In genomic region chr10:59895629-59896116, GRCh38 we compare ENCODE assay signal across 1 cellular context.
TF ChIP-seq lines count a peak whose summit lies in the region.

No MANE protein-coding gene starts in this region.

TF ChIP-seq in HepG2, 621 proteins besides CTCF, POLR2A, EP300 and RAD21 (continued from another document):
- TF ChIP-seq CERS6 (CRISPR knock-in tag; IDR thresholded peaks at IDR 0.05) = no peak
- peak; percentile 78; the same call in 1 of the 2 replicates for TF ChIP-seq ZFP36L1 (CRISPR knock-in tag; IDR thresholded peaks at IDR 0.05)
- 0 out of 2 replicates have a peak, but pooled peaks have one; percentile 47 for TF ChIP-seq RCOR2 (CRISPR knock-in tag; IDR thresholded peaks at IDR 0.05)
- TF ChIP-seq ZNF780A (CRISPR knock-in tag; IDR thresholded peaks at IDR 0.05) = no peak
- TF ChIP-seq ZNF12 (CRISPR knock-in tag; IDR thresholded peaks at IDR 0.05) = 0 out of 2 replicates have a peak, but pooled peaks have one; percentile 30
- TF ChIP-seq NPAS2 (CRISPR knock-in tag; IDR thresholded peaks at IDR 0.05; ENCODE audit: borderline replicate concordance) = no peak
- TF ChIP-seq ZNF350 (CRISPR knock-in tag; IDR thresholded peaks at IDR 0.05; ENCODE audit: borderline replicate concordance, low read depth) = 0 out of 2 replicates have a peak, but pooled peaks have one; percentile 43
- TF ChIP-seq NCOA1 (CRISPR knock-in tag; IDR thresholded peaks at IDR 0.05) = no peak
- no peak for TF ChIP-seq ZBTB7A (CRISPR knock-in tag; IDR thresholded peaks at IDR 0.05)
- peak; percentile 43; the same call in 1 of the 2 replicates for TF ChIP-seq POGZ (CRISPR knock-in tag; IDR thresholded peaks at IDR 0.05)
- peak; percentile 72; the same call in 1 of the 2 replicates for TF ChIP-seq ESRRA (CRISPR knock-in tag; IDR thresholded peaks at IDR 0.05; ENCODE audit: low read depth)
- no peak for TF ChIP-seq RBFOX2 (IDR thresholded peaks at IDR 0.05; ENCODE audit: low read depth, low read length)
- 0 out of 2 replicates have a peak, but pooled peaks have one; percentile 23 for TF ChIP-seq PITX1 (CRISPR knock-in tag; IDR thresholded peaks at IDR 0.05)
- TF ChIP-seq, protein P1, sequence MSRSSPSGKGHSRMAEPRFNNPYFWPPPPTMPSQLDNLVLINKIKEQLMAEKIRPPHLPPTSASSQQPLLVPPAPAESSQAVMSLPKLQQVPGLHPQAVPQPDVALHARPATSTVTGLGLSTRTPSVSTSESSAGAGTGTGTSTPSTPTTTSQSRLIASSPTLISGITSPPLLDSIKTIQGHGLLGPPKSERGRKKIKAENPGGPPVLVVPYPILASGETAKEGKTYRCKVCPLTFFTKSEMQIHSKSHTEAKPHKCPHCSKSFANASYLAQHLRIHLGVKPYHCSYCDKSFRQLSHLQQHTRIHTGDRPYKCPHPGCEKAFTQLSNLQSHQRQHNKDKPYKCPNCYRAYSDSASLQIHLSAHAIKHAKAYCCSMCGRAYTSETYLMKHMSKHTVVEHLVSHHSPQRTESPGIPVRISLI (CRISPR knock-in tag; IDR thresholded peaks at IDR 0.05; ENCODE audit: borderline replicate concordance) = peak; percentile 20; the same call in 1 of the 2 replicates
- peak; percentile 94 for TF ChIP-seq FOXA3 (CRISPR knock-in tag; IDR thresholded peaks at IDR 0.05)
- TF ChIP-seq, protein P2, sequence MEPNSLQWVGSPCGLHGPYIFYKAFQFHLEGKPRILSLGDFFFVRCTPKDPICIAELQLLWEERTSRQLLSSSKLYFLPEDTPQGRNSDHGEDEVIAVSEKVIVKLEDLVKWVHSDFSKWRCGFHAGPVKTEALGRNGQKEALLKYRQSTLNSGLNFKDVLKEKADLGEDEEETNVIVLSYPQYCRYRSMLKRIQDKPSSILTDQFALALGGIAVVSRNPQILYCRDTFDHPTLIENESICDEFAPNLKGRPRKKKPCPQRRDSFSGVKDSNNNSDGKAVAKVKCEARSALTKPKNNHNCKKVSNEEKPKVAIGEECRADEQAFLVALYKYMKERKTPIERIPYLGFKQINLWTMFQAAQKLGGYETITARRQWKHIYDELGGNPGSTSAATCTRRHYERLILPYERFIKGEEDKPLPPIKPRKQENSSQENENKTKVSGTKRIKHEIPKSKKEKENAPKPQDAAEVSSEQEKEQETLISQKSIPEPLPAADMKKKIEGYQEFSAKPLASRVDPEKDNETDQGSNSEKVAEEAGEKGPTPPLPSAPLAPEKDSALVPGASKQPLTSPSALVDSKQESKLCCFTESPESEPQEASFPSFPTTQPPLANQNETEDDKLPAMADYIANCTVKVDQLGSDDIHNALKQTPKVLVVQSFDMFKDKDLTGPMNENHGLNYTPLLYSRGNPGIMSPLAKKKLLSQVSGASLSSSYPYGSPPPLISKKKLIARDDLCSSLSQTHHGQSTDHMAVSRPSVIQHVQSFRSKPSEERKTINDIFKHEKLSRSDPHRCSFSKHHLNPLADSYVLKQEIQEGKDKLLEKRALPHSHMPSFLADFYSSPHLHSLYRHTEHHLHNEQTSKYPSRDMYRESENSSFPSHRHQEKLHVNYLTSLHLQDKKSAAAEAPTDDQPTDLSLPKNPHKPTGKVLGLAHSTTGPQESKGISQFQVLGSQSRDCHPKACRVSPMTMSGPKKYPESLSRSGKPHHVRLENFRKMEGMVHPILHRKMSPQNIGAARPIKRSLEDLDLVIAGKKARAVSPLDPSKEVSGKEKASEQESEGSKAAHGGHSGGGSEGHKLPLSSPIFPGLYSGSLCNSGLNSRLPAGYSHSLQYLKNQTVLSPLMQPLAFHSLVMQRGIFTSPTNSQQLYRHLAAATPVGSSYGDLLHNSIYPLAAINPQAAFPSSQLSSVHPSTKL (CRISPR knock-in tag; IDR thresholded peaks at IDR 0.05) = peak; percentile 91
- TF ChIP-seq ZSCAN29 (CRISPR knock-in tag; conservative IDR thresholded peaks at IDR 0.05) = 0 out of 2 replicates have a peak, but pooled peaks have one; percentile 41
- TF ChIP-seq RELA (CRISPR knock-in tag; IDR thresholded peaks at IDR 0.05) = no peak
- TF ChIP-seq AHR (CRISPR knock-in tag; IDR thresholded peaks at IDR 0.05) = no peak
- TF ChIP-seq ZNF337 (CRISPR knock-in tag; IDR thresholded peaks at IDR 0.05; ENCODE audit: borderline replicate concordance, low read depth) = no peak
- no peak for TF ChIP-seq TAF15 (IDR thresholded peaks at IDR 0.05; ENCODE audit: low read depth, low read length, poor library complexity, severe bottlenecking)
- no peak; the same call in 1 of the 2 replicates for TF ChIP-seq ZNF431 (CRISPR knock-in tag; IDR thresholded peaks at IDR 0.05; ENCODE audit: borderline replicate concordance, low read depth)
- TF ChIP-seq ZNF333 (CRISPR knock-in tag; IDR thresholded peaks at IDR 0.05; ENCODE audit: borderline replicate concordance) = no peak
- no peak for TF ChIP-seq FOXO4 (CRISPR knock-in tag; conservative IDR thresholded peaks at IDR 0.05)
- TF ChIP-seq TEAD3 (CRISPR knock-in tag; optimal IDR thresholded peaks at IDR 0.05; ENCODE audit: borderline replicate concordance) = peak; percentile 43
- no peak for TF ChIP-seq ZNF275 (CRISPR knock-in tag; IDR thresholded peaks at IDR 0.05; ENCODE audit: borderline replicate concordance)
- TF ChIP-seq RXRA (CRISPR knock-in tag; IDR thresholded peaks at IDR 0.05) = peak; percentile 46; the same call in 1 of the 2 replicates
- TF ChIP-seq ZNF629 (CRISPR knock-in tag; conservative IDR thresholded peaks at IDR 0.05) = no peak
- TF ChIP-seq, protein P3, sequence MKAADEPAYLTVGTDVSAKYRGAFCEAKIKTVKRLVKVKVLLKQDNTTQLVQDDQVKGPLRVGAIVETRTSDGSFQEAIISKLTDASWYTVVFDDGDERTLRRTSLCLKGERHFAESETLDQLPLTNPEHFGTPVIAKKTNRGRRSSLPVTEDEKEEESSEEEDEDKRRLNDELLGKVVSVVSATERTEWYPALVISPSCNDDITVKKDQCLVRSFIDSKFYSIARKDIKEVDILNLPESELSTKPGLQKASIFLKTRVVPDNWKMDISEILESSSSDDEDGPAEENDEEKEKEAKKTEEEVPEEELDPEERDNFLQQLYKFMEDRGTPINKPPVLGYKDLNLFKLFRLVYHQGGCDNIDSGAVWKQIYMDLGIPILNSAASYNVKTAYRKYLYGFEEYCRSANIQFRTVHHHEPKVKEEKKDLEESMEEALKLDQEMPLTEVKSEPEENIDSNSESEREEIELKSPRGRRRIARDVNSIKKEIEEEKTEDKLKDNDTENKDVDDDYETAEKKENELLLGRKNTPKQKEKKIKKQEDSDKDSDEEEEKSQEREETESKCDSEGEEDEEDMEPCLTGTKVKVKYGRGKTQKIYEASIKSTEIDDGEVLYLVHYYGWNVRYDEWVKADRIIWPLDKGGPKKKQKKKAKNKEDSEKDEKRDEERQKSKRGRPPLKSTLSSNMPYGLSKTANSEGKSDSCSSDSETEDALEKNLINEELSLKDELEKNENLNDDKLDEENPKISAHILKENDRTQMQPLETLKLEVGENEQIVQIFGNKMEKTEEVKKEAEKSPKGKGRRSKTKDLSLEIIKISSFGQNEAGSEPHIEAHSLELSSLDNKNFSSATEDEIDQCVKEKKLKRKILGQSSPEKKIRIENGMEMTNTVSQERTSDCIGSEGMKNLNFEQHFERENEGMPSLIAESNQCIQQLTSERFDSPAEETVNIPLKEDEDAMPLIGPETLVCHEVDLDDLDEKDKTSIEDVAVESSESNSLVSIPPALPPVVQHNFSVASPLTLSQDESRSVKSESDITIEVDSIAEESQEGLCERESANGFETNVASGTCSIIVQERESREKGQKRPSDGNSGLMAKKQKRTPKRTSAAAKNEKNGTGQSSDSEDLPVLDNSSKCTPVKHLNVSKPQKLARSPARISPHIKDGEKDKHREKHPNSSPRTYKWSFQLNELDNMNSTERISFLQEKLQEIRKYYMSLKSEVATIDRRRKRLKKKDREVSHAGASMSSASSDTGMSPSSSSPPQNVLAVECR (CRISPR knock-in tag; IDR thresholded peaks at IDR 0.05; ENCODE audit: borderline replicate concordance) = peak; percentile 58; the same call in 1 of the 2 replicates
- no peak for TF ChIP-seq ZNF280D (CRISPR knock-in tag; IDR thresholded peaks at IDR 0.05)
- TF ChIP-seq FOXK1 (CRISPR knock-in tag; IDR thresholded peaks at IDR 0.05; ENCODE audit: borderline replicate concordance, low read depth) = peak; percentile 88; the same call in 1 of the 2 replicates
- TF ChIP-seq HNRNPUL1 (IDR thresholded peaks at IDR 0.05; ENCODE audit: low read depth, low read length) = no peak
- peak; percentile 65; the same call in 1 of the 2 replicates for TF ChIP-seq SMAD3 (CRISPR knock-in tag; IDR thresholded peaks at IDR 0.05)
- TF ChIP-seq TARDBP (CRISPR knock-in tag; IDR thresholded peaks at IDR 0.05) = peak; percentile 35; the same call in 1 of the 2 replicates
- peak; percentile 74; the same call in 1 of the 2 replicates for TF ChIP-seq ZNF792 (CRISPR knock-in tag; IDR thresholded peaks at IDR 0.05)
- TF ChIP-seq ZNF30 (CRISPR knock-in tag; IDR thresholded peaks at IDR 0.05) = no peak
- no peak for TF ChIP-seq PHF20 (CRISPR knock-in tag; IDR thresholded peaks at IDR 0.05)
- TF ChIP-seq MEIS2 (CRISPR knock-in tag; IDR thresholded peaks at IDR 0.05) = no peak
- TF ChIP-seq ZNF207 (IDR thresholded peaks at IDR 0.05; ENCODE audit: borderline replicate concordance) = no peak
- no peak for TF ChIP-seq ZNF652 (CRISPR knock-in tag; IDR thresholded peaks at IDR 0.05; ENCODE audit: borderline replicate concordance, low read depth)
- no peak for TF ChIP-seq SALL2 (CRISPR knock-in tag; IDR thresholded peaks at IDR 0.05)
- TF ChIP-seq ZNF10 (CRISPR knock-in tag; IDR thresholded peaks at IDR 0.05; ENCODE audit: borderline replicate concordance, low read depth) = no peak
- no peak for TF ChIP-seq ZZZ3 (CRISPR knock-in tag; IDR thresholded peaks at IDR 0.05; ENCODE audit: borderline replicate concordance)
